9 cellular contexts compared by ENCODE assay signal in the genomic region with DNA sequence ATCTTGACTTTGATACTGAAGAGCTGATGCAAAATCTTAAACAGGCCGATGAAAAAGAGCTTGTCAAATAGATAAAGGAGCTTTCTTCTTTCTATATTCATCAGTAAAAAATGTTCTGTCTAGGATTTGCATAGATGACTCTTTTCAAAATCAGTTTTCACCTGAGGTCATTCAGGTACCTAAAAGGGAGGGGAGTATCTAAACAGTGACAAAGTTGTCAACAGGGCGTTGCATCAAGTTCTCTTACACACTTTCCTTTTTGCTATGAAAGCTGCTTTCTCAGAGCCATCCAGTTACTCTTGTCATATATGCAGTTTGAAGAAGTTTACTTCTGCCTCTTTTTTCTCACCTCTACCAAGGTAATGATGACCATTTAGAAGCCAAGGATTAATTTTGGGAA.
DNase-seq lines count a peak whose midpoint lies in the region; ATAC-seq and TF ChIP-seq lines count a peak whose summit lies in the region.
"Had no signal": no experiment of that assay in that cellular context is flagged by ENCODE, and none has a peak within 500 bp of the region (broad histone marks: within the 10 kb centered on the region; RNA-seq: fewer than 3 reads in every experiment).

No MANE protein-coding gene starts in this region.

- CTCF ChIA-PET in activated CD4-positive, alpha-beta T cell treated with anti-CD3 and anti-CD28 coated beads for 36 hours (lab: Charles Lee): interaction anchor here (0.6 to 1.6 kb wide), 8 partner anchors 9 to 125 kb away, joined by 3 to 9 read pairs (median 4); no protein-coding TSS in a partner anchor
- CTCF ChIA-PET in WTC11 (lab: Charles Lee): no interaction called here

- H3K36me3 Mint-ChIP-seq in activated CD4-positive, alpha-beta T cell treated with anti-CD3 and anti-CD28 coated beads for 36 hours (ENCODE audit: low read depth): no peaks in the 10 kb centered on the region
- H3K36me3 Mint-ChIP-seq in IgD-negative memory B cell (no peaks in the 10 kb centered on the region), naive B cell (no peaks in the 10 kb centered on the region), WTC11 (peaks cover 2% of the 10 kb centered on the region; the same call in 1 of the 2 replicates)
- H3K36me3 Mint-ChIP-seq: brain had no signal

- ATAC-seq in activated CD4-positive, alpha-beta T cell treated with anti-CD3 and anti-CD28 coated beads for 36 hours: peak; percentile 71
- ATAC-seq in GM21360 (IDR thresholded peaks at IDR 0.05; ENCODE audit: unreplicated experiment) (peak; percentile 53), naive B cell (ENCODE audit: low read depth in 2 of 2) (peak in 1 of 2 donors; percentile 18), WTC11 (no peak)

- H3K4me1 Mint-ChIP-seq in activated CD4-positive, alpha-beta T cell treated with anti-CD3 and anti-CD28 coated beads for 36 hours: peaks cover 48% of the 10 kb centered on the region
- peaks cover 37 to 49% (median 46%) of the 10 kb centered on the region in 3 donors for H3K4me1 Mint-ChIP-seq in IgD-negative memory B cell
- peaks cover 36 to 51% (median 48%) of the 10 kb centered on the region in 3 donors for H3K4me1 Mint-ChIP-seq in naive B cell
- peaks cover 30% of the 10 kb centered on the region for H3K4me1 Mint-ChIP-seq in WTC11

- H3K4me3 Mint-ChIP-seq in activated CD4-positive, alpha-beta T cell treated with anti-CD3 and anti-CD28 coated beads for 36 hours: no peak overlapping the region
- H3K4me3 Mint-ChIP-seq in IgD-negative memory B cell (peak overlapping the region in 1 of 4 donors; percentile 49), naive B cell (peak overlapping the region in 1 of 8 donors; percentile 17), WTC11 (no peak overlapping the region)
- H3K4me3 Mint-ChIP-seq: brain had no signal

- no peak overlapping the region for H3K27ac Mint-ChIP-seq in activated CD4-positive, alpha-beta T cell treated with anti-CD3 and anti-CD28 coated beads for 36 hours
- H3K27ac Mint-ChIP-seq in IgD-negative memory B cell: peak overlapping the region; percentile 8 to 72 (median 61)
- H3K27ac Mint-ChIP-seq in naive B cell: peak overlapping the region; percentile 40 to 74 (median 62)
- H3K27ac Mint-ChIP-seq in WTC11: no peak overlapping the region
- H3K27ac Mint-ChIP-seq: brain had no signal

- TF ChIP-seq CTCF in WTC11 (IDR thresholded peaks at IDR 0.05): no peak

- H3K27me3 Mint-ChIP-seq in activated CD4-positive, alpha-beta T cell treated with anti-CD3 and anti-CD28 coated beads for 36 hours: no peaks in the 10 kb centered on the region
- H3K27me3 Mint-ChIP-seq in IgD-negative memory B cell: no peaks in the 10 kb centered on the region
- no peaks in the 10 kb centered on the region for H3K27me3 Mint-ChIP-seq in naive B cell
- no peaks in the 10 kb centered on the region; the same call in 1 of the 2 replicates for H3K27me3 Mint-ChIP-seq in WTC11 (ENCODE audit: low read depth)
- H3K27me3 Mint-ChIP-seq: brain had no signal

- DNase-seq in activated CD4-positive, alpha-beta T cell treated with anti-CD3 and anti-CD28 coated beads for 36 hours: no peak
- no peak for DNase-seq in activated CD4-positive, alpha-beta T cell treated with anti-CD3 and anti-CD28 coated beads, Interleukin-2, amount 50 U/mL, for 48 hours
- DNase-seq in naive B cell (no peak), germinal center (ENCODE audit: low spot score) (no peak), WTC11 (ENCODE audit: low spot score) (no peak), mesenteric fat pad (ENCODE audit: low spot score) (no peak)

- POLR2A ChIA-PET in activated CD4-positive, alpha-beta T cell treated with anti-CD3 and anti-CD28 coated beads for 36 hours (lab: Charles Lee): interaction anchor here (0.6 to 1.2 kb wide), 2 partner anchors 27 to 129 kb away, joined by 3 to 7 read pairs; no protein-coding TSS in a partner anchor
- POLR2A ChIA-PET in WTC11 (lab: Charles Lee): no interaction called here

- intact Hi-C loops in activated CD4-positive, alpha-beta T cell treated with anti-CD3 and anti-CD28 coated beads for 36 hours (cut with DNase I, micrococcal nuclease): loop anchor here in 1 of 2 experiments (5.0 kb wide), 3 partner anchors 33 to 63 kb away; no protein-coding TSS in a partner anchor

- no peaks in the 10 kb centered on the region for H3K9me3 Mint-ChIP-seq in activated CD4-positive, alpha-beta T cell treated with anti-CD3 and anti-CD28 coated beads for 36 hours (ENCODE audit: low read depth)
- H3K9me3 Mint-ChIP-seq in IgD-negative memory B cell: no peaks in the 10 kb centered on the region
- H3K9me3 Mint-ChIP-seq in naive B cell: no peaks in the 10 kb centered on the region
- no peaks in the 10 kb centered on the region for H3K9me3 Mint-ChIP-seq in WTC11

TF ChIP-seq in WTC11, 78 proteins besides CTCF, POLR2A, EP300 and RAD21 (continues in another document):
- TF ChIP-seq, protein P1, sequence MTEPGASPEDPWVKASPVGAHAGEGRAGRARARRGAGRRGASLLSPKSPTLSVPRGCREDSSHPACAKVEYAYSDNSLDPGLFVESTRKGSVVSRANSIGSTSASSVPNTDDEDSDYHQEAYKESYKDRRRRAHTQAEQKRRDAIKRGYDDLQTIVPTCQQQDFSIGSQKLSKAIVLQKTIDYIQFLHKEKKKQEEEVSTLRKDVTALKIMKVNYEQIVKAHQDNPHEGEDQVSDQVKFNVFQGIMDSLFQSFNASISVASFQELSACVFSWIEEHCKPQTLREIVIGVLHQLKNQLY (CRISPR knock-in tag; IDR thresholded peaks at IDR 0.05): no peak
- TF ChIP-seq, protein P2, sequence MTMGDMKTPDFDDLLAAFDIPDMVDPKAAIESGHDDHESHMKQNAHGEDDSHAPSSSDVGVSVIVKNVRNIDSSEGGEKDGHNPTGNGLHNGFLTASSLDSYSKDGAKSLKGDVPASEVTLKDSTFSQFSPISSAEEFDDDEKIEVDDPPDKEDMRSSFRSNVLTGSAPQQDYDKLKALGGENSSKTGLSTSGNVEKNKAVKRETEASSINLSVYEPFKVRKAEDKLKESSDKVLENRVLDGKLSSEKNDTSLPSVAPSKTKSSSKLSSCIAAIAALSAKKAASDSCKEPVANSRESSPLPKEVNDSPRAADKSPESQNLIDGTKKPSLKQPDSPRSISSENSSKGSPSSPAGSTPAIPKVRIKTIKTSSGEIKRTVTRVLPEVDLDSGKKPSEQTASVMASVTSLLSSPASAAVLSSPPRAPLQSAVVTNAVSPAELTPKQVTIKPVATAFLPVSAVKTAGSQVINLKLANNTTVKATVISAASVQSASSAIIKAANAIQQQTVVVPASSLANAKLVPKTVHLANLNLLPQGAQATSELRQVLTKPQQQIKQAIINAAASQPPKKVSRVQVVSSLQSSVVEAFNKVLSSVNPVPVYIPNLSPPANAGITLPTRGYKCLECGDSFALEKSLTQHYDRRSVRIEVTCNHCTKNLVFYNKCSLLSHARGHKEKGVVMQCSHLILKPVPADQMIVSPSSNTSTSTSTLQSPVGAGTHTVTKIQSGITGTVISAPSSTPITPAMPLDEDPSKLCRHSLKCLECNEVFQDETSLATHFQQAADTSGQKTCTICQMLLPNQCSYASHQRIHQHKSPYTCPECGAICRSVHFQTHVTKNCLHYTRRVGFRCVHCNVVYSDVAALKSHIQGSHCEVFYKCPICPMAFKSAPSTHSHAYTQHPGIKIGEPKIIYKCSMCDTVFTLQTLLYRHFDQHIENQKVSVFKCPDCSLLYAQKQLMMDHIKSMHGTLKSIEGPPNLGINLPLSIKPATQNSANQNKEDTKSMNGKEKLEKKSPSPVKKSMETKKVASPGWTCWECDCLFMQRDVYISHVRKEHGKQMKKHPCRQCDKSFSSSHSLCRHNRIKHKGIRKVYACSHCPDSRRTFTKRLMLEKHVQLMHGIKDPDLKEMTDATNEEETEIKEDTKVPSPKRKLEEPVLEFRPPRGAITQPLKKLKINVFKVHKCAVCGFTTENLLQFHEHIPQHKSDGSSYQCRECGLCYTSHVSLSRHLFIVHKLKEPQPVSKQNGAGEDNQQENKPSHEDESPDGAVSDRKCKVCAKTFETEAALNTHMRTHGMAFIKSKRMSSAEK (CRISPR knock-in tag; IDR thresholded peaks at IDR 0.05; ENCODE audit: borderline replicate concordance): no peak
- TF ChIP-seq NR1H2 (CRISPR knock-in tag; IDR thresholded peaks at IDR 0.05) (no peak), FOXP1 (CRISPR knock-in tag; IDR thresholded peaks at IDR 0.05; ENCODE audit: borderline replicate concordance) (no peak), MYBL2 (CRISPR knock-in tag; IDR thresholded peaks at IDR 0.05) (no peak), ZNF121 (CRISPR knock-in tag; IDR thresholded peaks at IDR 0.05) (no peak), JUN (CRISPR knock-in tag; IDR thresholded peaks at IDR 0.05) (no peak), SMAD4 (CRISPR knock-in tag; IDR thresholded peaks at IDR 0.05) (no peak), ZNF317 (CRISPR knock-in tag; IDR thresholded peaks at IDR 0.05; ENCODE audit: borderline replicate concordance, low read depth) (no peak), RORB (CRISPR knock-in tag; IDR thresholded peaks at IDR 0.05) (no peak), ZNF416 (CRISPR knock-in tag; IDR thresholded peaks at IDR 0.05) (no peak), CBFB (CRISPR knock-in tag; IDR thresholded peaks at IDR 0.05; ENCODE audit: low read depth) (no peak)

Comparison
In these comparisons a context has a peak if more than half of its experiments do, and no peak if none do; other contexts are left out.
1. H3K27ac Mint-ChIP-seq: peak in IgD-negative memory B cell (3 of 3) and naive B cell (6 of 6); none in activated CD4-positive, alpha-beta T cell treated with anti-CD3 and anti-CD28 coated beads for 36 hours (single experiment) and WTC11 (single experiment).